8 cellular contexts compared by ENCODE assay signal in the genomic region with DNA sequence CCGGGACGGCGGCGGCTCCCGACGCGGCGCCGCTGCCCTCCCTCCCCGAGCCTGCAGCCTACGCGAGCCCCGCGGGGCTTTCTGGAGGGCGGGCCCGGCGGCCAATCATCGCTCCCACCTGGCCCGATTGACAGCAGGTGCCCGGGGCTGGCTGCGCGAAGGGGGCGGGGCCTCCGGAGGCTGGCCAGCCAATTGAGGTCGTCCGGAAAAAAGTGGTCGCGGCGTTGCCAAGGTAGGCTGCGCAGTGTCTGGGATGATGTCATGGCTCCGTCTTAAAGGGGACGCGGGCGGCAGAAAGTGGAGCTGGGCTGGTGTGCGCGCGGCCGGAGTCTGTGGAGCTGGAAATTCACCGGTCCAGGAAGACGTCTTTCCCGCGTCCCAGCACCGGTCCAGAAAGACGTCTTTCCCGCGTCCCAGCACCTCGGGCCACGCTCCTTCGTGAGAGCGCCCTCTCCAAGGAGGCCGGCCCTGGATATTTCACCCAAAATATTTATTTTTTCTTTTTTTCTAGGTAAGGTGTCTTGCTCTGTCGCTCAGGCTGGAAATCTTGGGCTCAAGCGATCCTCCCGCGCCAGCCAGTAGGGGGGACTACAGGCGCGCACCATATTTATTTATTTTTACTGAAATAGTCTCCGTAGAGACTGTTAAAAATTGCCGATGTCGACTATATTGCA. TPM values are rescaled to one million over a fixed set of nuclear protein-coding genes. Genes with fewer than 3 reads are reported as not detected.
DNase-seq lines count a peak whose midpoint lies in the region; ATAC-seq, FAIRE-seq and TF ChIP-seq lines count a peak whose summit lies in the region.

ACTR1B (minus strand) TSS at position 83 of the 674 bp plus-strand sequence. CDS start 154 bp downstream, outside the sequence.

- H2AFZ ChIP-seq in OCI-LY1 (ENCODE audit: low read length) = peak within 1 kb of the TSS; percentile 60

- no peaks in the 10 kb centered on the region for H3K27me3 ChIP-seq in OCI-LY1 (ENCODE audit: insufficient read depth, low read length)

- H4K20me1 ChIP-seq in OCI-LY1 (ENCODE audit: insufficient read depth, low read length) = no peaks in the 10 kb centered on the region

- H3K4me1 ChIP-seq in OCI-LY1 (ENCODE audit: insufficient read depth, low read length, severe bottlenecking) (peaks cover 28% of the 10 kb centered on the region), mesodermal cell (ENCODE audit: control insufficient read depth, insufficient read depth, low read length, poor library complexity, severe bottlenecking) (peaks cover 32% of the 10 kb centered on the region)

- H3K4me3 ChIP-seq in OCI-LY1 (ENCODE audit: low read depth, low read length, poor library complexity, severe bottlenecking) (peak within 1 kb of the TSS; percentile 80), mesodermal cell (ENCODE audit: extremely low read depth, insufficient read depth, low read length, poor library complexity, severe bottlenecking) (peak within 1 kb of the TSS; percentile 60)

- peak; percentile 85 for ATAC-seq in GM21515 (IDR thresholded peaks at IDR 0.05; ENCODE audit: unreplicated experiment)

- H3K27ac ChIP-seq in OCI-LY1 (ENCODE audit: low read depth, low read length, poor library complexity, severe bottlenecking) (peak within 1 kb of the TSS; percentile 67), mesodermal cell (ENCODE audit: low read depth, low read length, severe bottlenecking) (peak within 1 kb of the TSS; percentile 99)

- H3K36me3 ChIP-seq in OCI-LY1 (ENCODE audit: insufficient read depth, low read length) (peaks cover 10% of the 10 kb centered on the region; the same call in 1 of the 2 replicates), mesodermal cell (ENCODE audit: control insufficient read depth, insufficient read depth, low read length) (peaks cover 15% of the 10 kb centered on the region)

- no peaks in the 10 kb centered on the region for H3F3A ChIP-seq in OCI-LY1 (ENCODE audit: insufficient read depth, low read length)

- DNase-seq in DMS 273 (lab: John Stamatoyannopoulos, UW; ENCODE audit: unreplicated experiment) (peak; percentile 99), HuH-7 (ENCODE audit: low spot score) (peak; percentile 99)
- peak; percentile 97 for DNase-seq in activated CD8-positive, alpha-beta memory T cell treated with anti-CD3 and anti-CD28 coated beads, Interleukin-2, amount 50 U/mL, for 4 hours
- DNase-seq in stimulated activated CD8-positive, alpha-beta memory T cell treated with anti-CD3 and anti-CD28 coated beads, Interleukin-15, amount 100 ng/mL, for 4 hours (ENCODE audit: low read depth in 2 of 2) = peak; percentile 96 to 98

- H3K9me3 ChIP-seq in OCI-LY1 (ENCODE audit: low read length) (no peaks in the 10 kb centered on the region), mesodermal cell (ENCODE audit: control insufficient read depth, low read length) (no peaks in the 10 kb centered on the region)

- no peaks in the 10 kb centered on the region for H3K9me2 ChIP-seq in OCI-LY1 (ENCODE audit: low read depth, low read length)

- peak; percentile 87 for FAIRE-seq in endometrium (lab: Jason Lieb, UNC)

- 0% methylated on average over 43 to 48 of the region's 60 CpGs for WGBS in mesodermal cell (ENCODE audit: insufficient coverage in 2 of 2), 2 experiments

- peak; percentile 68 for TF ChIP-seq CTCF in OCI-LY1 (IDR thresholded peaks at IDR 0.05; ENCODE audit: low read length)

- peaks cover 5% of the 10 kb centered on the region for H3K79me2 ChIP-seq in OCI-LY1 (ENCODE audit: insufficient read depth, low read length)

- peak within 1 kb of the TSS; percentile 85 for H3K9ac ChIP-seq in OCI-LY1 (ENCODE audit: low read length)

- H3K4me2 ChIP-seq in OCI-LY1 (ENCODE audit: low read length) = peak within 1 kb of the TSS; percentile 98

RNA-seq across cellular contexts. Expression of gene ACTR1B, which starts in this region (rescaled TPM):
- 88.4 TPM for polyA plus RNA-seq in mesodermal cell (2013, experiment 1 of 2)
- 77.1 TPM for polyA plus RNA-seq in mesodermal cell (2013, experiment 2 of 2)

Comparison
In these comparisons a context has a peak if more than half of its experiments do, and no peak if none do; other contexts are left out.
1. Peak in every context shown above with its lines: DNase-seq, ATAC-seq, H3K4me3 ChIP-seq and H3K27ac ChIP-seq.